In genomic region chr18:13463526-13463925, GRCh38 we compare ENCODE assay signal across 14 cellular contexts.
DNase-seq lines count a peak whose midpoint lies in the region; ATAC-seq and TF ChIP-seq lines count a peak whose summit lies in the region.
"Had no signal": no experiment of that assay in that cellular context is flagged by ENCODE, and none has a peak within 500 bp of the region (broad histone marks: within the 10 kb centered on the region; RNA-seq: fewer than 3 reads in every experiment).

No MANE protein-coding gene starts in this region.

- no peak overlapping the region for H2AFZ ChIP-seq in Loucy (ENCODE audit: low read length)

- peak; percentile 56 for DNase-seq in activated CD4-positive, alpha-beta T cell treated with anti-CD3 and anti-CD28 coated beads for 36 hours
- no peak for DNase-seq in activated CD4-positive, alpha-beta T cell treated with anti-CD3 and anti-CD28 coated beads, Interleukin-2, amount 50 U/mL, for 1 hour
- DNase-seq in activated naive CD8-positive, alpha-beta T cell treated with anti-CD3 and anti-CD28 coated beads, Interleukin-2, amount 10 ng/mL, durations not matched to agents 7 days and 5 days: no peak
- peak; percentile 50 for DNase-seq in posterior vena cava (ENCODE audit: low spot score)
- no peak for DNase-seq in psoas muscle
- DNase-seq: esophagus squamous epithelium, heart left ventricle, NCI-H510A, substantia nigra, SW 1271 had no signal

- POLR2A ChIA-PET in activated CD4-positive, alpha-beta T cell treated with anti-CD3 and anti-CD28 coated beads for 36 hours (lab: Charles Lee): interaction anchor here (0.7 to 0.8 kb wide), 2 partner anchors 150 to 197 kb away, joined by 3 read pairs; no protein-coding TSS in a partner anchor
- POLR2A ChIA-PET in activated naive CD8-positive, alpha-beta T cell treated with anti-CD3 and anti-CD28 coated beads, Interleukin-2, amount 10 ng/mL, durations not matched to agents 7 days and 5 days (lab: Charles Lee): no interaction called here

- no peak overlapping the region for H3K27ac ChIP-seq in psoas muscle

- peaks cover 23% of the 10 kb centered on the region for H3K36me3 Mint-ChIP-seq in activated CD4-positive, alpha-beta T cell treated with anti-CD3 and anti-CD28 coated beads for 36 hours (ENCODE audit: low read depth)
- H3K36me3 Mint-ChIP-seq in activated naive CD8-positive, alpha-beta T cell treated with anti-CD3 and anti-CD28 coated beads, Interleukin-2, amount 10 ng/mL, durations not matched to agents 7 days and 5 days: peaks cover 39% of the 10 kb centered on the region

- H3K27me3 ChIP-seq in Loucy (ENCODE audit: insufficient read depth, low read length, poor library complexity, severe bottlenecking) (no peaks in the 10 kb centered on the region), psoas muscle (ENCODE audit: insufficient read depth in 3 of 3, low read length in 2 of 3) (no peaks in the 10 kb centered on the region)
- H3K27me3 ChIP-seq: esophagus squamous epithelium, heart left ventricle had no signal

- TF ChIP-seq CTCF in Loucy (conservative IDR thresholded peaks at IDR 0.05; ENCODE audit: low read length) (no peak), psoas muscle (IDR thresholded peaks at IDR 0.05) (no peak)

- WGBS in psoas muscle, 3 donors: 79 to 90% (median 79%) methylated on average over 5 of the region's 5 CpGs

- no peaks in the 10 kb centered on the region for H4K20me1 ChIP-seq in Loucy (ENCODE audit: insufficient read depth, low read length, poor library complexity, severe bottlenecking)

- H3K9ac ChIP-seq in Loucy (ENCODE audit: low read depth, low read length, poor library complexity, severe bottlenecking): peak overlapping the region; percentile 90

- no peaks in the 10 kb centered on the region for H3K27me3 Mint-ChIP-seq in activated CD4-positive, alpha-beta T cell treated with anti-CD3 and anti-CD28 coated beads for 36 hours
- no peaks in the 10 kb centered on the region for H3K27me3 Mint-ChIP-seq in activated naive CD8-positive, alpha-beta T cell treated with anti-CD3 and anti-CD28 coated beads, Interleukin-2, amount 10 ng/mL, durations not matched to agents 7 days and 5 days

- H3K79me2 ChIP-seq in Loucy (ENCODE audit: insufficient read depth, low read length): peaks cover 48% of the 10 kb centered on the region

- H3K36me3 ChIP-seq in Loucy (ENCODE audit: insufficient read depth, low read length) (peaks cover 7% of the 10 kb centered on the region; the same call in 1 of the 2 replicates), psoas muscle (ENCODE audit: insufficient read depth in 1 of 2, low read depth in 1 of 2) (no peaks in the 10 kb centered on the region)
- H3K36me3 ChIP-seq: esophagus squamous epithelium, heart left ventricle had no signal

- H3K4me1 Mint-ChIP-seq in activated CD4-positive, alpha-beta T cell treated with anti-CD3 and anti-CD28 coated beads for 36 hours: peaks cover 42% of the 10 kb centered on the region
- peaks cover 48% of the 10 kb centered on the region for H3K4me1 Mint-ChIP-seq in activated naive CD8-positive, alpha-beta T cell treated with anti-CD3 and anti-CD28 coated beads, Interleukin-2, amount 10 ng/mL, durations not matched to agents 7 days and 5 days

- peaks cover 8% of the 10 kb centered on the region for H3K9me3 Mint-ChIP-seq in activated CD4-positive, alpha-beta T cell treated with anti-CD3 and anti-CD28 coated beads for 36 hours (ENCODE audit: low read depth)
- H3K9me3 Mint-ChIP-seq in activated naive CD8-positive, alpha-beta T cell treated with anti-CD3 and anti-CD28 coated beads, Interleukin-2, amount 10 ng/mL, durations not matched to agents 7 days and 5 days: peaks cover 16% of the 10 kb centered on the region

- ATAC-seq in activated CD4-positive, alpha-beta T cell treated with anti-CD3 and anti-CD28 coated beads for 36 hours: peak; percentile 56
- no peak for ATAC-seq in activated naive CD8-positive, alpha-beta T cell treated with anti-CD3 and anti-CD28 coated beads, Interleukin-2, amount 10 ng/mL, durations not matched to agents 7 days and 5 days (ENCODE audit: low read depth)
- no peak for ATAC-seq in psoas muscle
- ATAC-seq in HG03378 (IDR thresholded peaks at IDR 0.05; ENCODE audit: unreplicated experiment): no peak
- no peak for ATAC-seq in GM18907 (IDR thresholded peaks at IDR 0.05; ENCODE audit: unreplicated experiment)
- ATAC-seq: heart left ventricle, Panc1 had no signal

- CTCF ChIA-PET in activated CD4-positive, alpha-beta T cell treated with anti-CD3 and anti-CD28 coated beads for 36 hours (lab: Charles Lee): interaction anchor here (0.8 to 1.8 kb wide), 9 partner anchors 8 to 777 kb away, joined by 3 to 5 read pairs (median 3); no protein-coding TSS in a partner anchor

- peak overlapping the region; percentile 91 for H3K4me2 ChIP-seq in Loucy (ENCODE audit: low read depth, low read length, poor library complexity, severe bottlenecking)

- no peak overlapping the region for H3K4me3 ChIP-seq in Loucy (ENCODE audit: low read length, poor library complexity, severe bottlenecking)
- H3K4me3 ChIP-seq in psoas muscle: no peak overlapping the region
- H3K4me3 ChIP-seq: esophagus squamous epithelium had no signal

- peaks cover 15% of the 10 kb centered on the region; the same call in 1 of the 2 replicates for H3K9me3 ChIP-seq in Loucy (ENCODE audit: insufficient read depth, low read depth, low read length)
- no peaks in the 10 kb centered on the region for H3K9me3 ChIP-seq in psoas muscle
- H3K9me3 ChIP-seq: esophagus squamous epithelium had no signal

- H3K4me1 ChIP-seq in Loucy (ENCODE audit: insufficient read depth, low read length, poor library complexity, severe bottlenecking) (peaks cover 53% of the 10 kb centered on the region), psoas muscle (peaks cover 11% of the 10 kb centered on the region)

- no peaks in the 10 kb centered on the region for H3K9me2 ChIP-seq in Loucy (replicated peaks; ENCODE audit: low read depth, low read length)

- peaks cover 8% of the 10 kb centered on the region; the same call in 1 of the 2 replicates for H3F3A ChIP-seq in Loucy (ENCODE audit: low read depth)

- peak overlapping the region; percentile 26 for H3K4me3 Mint-ChIP-seq in activated CD4-positive, alpha-beta T cell treated with anti-CD3 and anti-CD28 coated beads for 36 hours
- H3K4me3 Mint-ChIP-seq in activated naive CD8-positive, alpha-beta T cell treated with anti-CD3 and anti-CD28 coated beads, Interleukin-2, amount 10 ng/mL, durations not matched to agents 7 days and 5 days: no peak overlapping the region

- intact Hi-C loops in activated CD4-positive, alpha-beta T cell treated with anti-CD3 and anti-CD28 coated beads for 36 hours (cut with DNase I, micrococcal nuclease): no loop called here
- intact Hi-C loops in posterior vena cava (cut with DNase I): no loop called here
- intact Hi-C loops in psoas muscle (cut with DNase I): no loop called here

- peak overlapping the region; percentile 69 for H3K27ac Mint-ChIP-seq in activated CD4-positive, alpha-beta T cell treated with anti-CD3 and anti-CD28 coated beads for 36 hours
- H3K27ac Mint-ChIP-seq in activated naive CD8-positive, alpha-beta T cell treated with anti-CD3 and anti-CD28 coated beads, Interleukin-2, amount 10 ng/mL, durations not matched to agents 7 days and 5 days: peak overlapping the region; percentile 10

Comparison
In these comparisons a context has a peak if more than half of its experiments do, and no peak if none do; other contexts are left out.
1. DNase-seq: peak in activated CD4-positive, alpha-beta T cell treated with anti-CD3 and anti-CD28 coated beads for 36 hours (single experiment) and posterior vena cava (single experiment); none in activated CD4-positive, alpha-beta T cell treated with anti-CD3 and anti-CD28 coated beads, Interleukin-2, amount 50 U/mL, for 1 hour (single experiment), activated naive CD8-positive, alpha-beta T cell treated with anti-CD3 and anti-CD28 coated beads, Interleukin-2, amount 10 ng/mL, durations not matched to agents 7 days and 5 days (single experiment) and psoas muscle (0 of 2).